Comparison of ENCODE assay signal across 1 cellular context in the genomic region with DNA sequence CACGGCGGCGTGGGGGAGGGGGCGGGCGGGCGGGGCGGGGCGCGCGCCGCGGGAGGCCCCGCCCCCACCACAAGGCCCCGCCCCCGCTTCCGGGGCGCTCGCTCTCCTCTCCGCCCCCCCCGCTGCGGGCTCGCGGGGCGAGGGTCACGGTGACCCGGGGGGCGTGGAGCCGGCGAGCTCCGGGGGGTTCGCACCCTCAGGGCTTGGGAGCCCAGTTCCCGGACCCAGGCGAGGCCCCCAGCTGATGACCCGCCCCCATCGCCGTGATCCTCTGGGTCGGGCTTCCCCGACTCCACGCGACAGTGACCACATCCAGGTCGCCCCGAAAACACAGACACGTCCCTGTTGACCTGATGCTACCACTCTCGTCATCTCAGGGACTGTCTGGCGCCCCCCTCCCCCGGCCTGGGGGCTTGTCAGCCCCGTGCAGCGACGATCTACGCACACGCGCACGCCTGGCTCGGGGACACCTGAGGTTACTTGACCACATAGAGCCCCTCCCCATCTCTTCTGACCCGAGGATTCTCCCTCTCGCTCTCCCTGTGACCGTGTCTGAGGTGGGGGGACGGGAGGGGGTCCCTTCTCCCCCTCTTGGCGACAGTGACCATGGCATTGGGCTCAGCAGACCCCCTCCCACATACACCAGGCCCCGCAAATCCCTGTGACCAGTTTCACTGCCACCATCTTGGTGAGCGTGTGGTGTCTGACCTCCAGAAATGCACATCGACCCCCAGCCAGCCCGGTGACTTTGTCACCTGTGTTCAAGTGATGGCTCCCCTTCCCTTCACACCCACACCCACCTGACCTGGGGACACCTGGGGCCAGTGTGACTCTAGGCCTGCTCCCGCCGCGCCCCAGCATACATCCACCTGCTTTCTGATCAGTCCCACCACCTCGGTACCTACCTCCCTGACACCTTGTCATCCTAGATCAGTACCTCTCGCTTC.
TF ChIP-seq lines count a peak whose summit lies in the region.

No MANE protein-coding gene starts in this region.

TF ChIP-seq in H1, 55 proteins besides CTCF, POLR2A, EP300 and RAD21:
- TF ChIP-seq HDAC2 (IDR thresholded peaks at IDR 0.05; ENCODE audit: borderline replicate concordance in 1 of 2, low read depth in 2 of 2, low read length in 2 of 2) (peak in 1 of 2 experiments; percentile 50; a peak in 1 of 4 replicates), SIN3A (conservative IDR thresholded peaks at IDR 0.05 in 1 of 2, IDR thresholded peaks at IDR 0.05 in 1 of 2; ENCODE audit: low read depth in 1 of 2, low read length in 2 of 2) (0 out of 4 replicates have a peak, but pooled peaks of 1 of the 2 experiments have one; percentile 60), RBBP5 (IDR thresholded peaks at IDR 0.05; ENCODE audit: borderline replicate concordance, low read depth, low read length) (peak; percentile 17; the same call in 1 of the 2 replicates)
- TF ChIP-seq, protein P1, sequence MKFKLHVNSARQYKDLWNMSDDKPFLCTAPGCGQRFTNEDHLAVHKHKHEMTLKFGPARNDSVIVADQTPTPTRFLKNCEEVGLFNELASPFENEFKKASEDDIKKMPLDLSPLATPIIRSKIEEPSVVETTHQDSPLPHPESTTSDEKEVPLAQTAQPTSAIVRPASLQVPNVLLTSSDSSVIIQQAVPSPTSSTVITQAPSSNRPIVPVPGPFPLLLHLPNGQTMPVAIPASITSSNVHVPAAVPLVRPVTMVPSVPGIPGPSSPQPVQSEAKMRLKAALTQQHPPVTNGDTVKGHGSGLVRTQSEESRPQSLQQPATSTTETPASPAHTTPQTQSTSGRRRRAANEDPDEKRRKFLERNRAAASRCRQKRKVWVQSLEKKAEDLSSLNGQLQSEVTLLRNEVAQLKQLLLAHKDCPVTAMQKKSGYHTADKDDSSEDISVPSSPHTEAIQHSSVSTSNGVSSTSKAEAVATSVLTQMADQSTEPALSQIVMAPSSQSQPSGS (IDR thresholded peaks at IDR 0.05; ENCODE audit: low read length) = no peak
- TF ChIP-seq, protein P2, sequence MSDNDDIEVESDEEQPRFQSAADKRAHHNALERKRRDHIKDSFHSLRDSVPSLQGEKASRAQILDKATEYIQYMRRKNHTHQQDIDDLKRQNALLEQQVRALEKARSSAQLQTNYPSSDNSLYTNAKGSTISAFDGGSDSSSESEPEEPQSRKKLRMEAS (IDR thresholded peaks at IDR 0.05) = 0 out of 2 replicates have a peak, but pooled peaks have one; percentile 13
